Comparison of ENCODE assay signal across 18 cellular contexts in genomic region chr7:127290801-127291361, GRCh38. TPM values are rescaled to one million over a fixed set of nuclear protein-coding genes. Genes with fewer than 3 reads are reported as not detected.
DNase-seq lines count a peak whose midpoint lies in the region; ATAC-seq and TF ChIP-seq lines count a peak whose summit lies in the region.
"Had no signal": no experiment of that assay in that cellular context is flagged by ENCODE, and none has a peak within 500 bp of the region (broad histone marks: within the 10 kb centered on the region; RNA-seq: fewer than 3 reads in every experiment).

No MANE protein-coding gene starts in this region.

- no peaks in the 10 kb centered on the region for H3K36me3 ChIP-seq in mammary epithelial cell (ENCODE audit: insufficient read depth, low read length)
- H3K36me3 ChIP-seq in SK-N-SH (replicated peaks in 1 of 2; ENCODE audit: control insufficient read depth in 1 of 2, insufficient read depth in 2 of 2, low read length in 1 of 2): no peaks in the 10 kb centered on the region
- H3K36me3 ChIP-seq: MG63, SJSA1 had no signal

- no peaks in the 10 kb centered on the region for H3K4me1 Mint-ChIP-seq in MCF 10A (ENCODE audit: insufficient read depth, unreplicated experiment)
- no peaks in the 10 kb centered on the region for H3K4me1 Mint-ChIP-seq in activated T-helper 2 cell treated with anti-CD3 and anti-CD28 coated beads, Interferon-gamma antibody, Interleukin-2, Interleukin-4, amounts not matched to agents 10 μg/mL and 5 μg/mL and 100 μg/mL, durations not matched to agents 14 hours and 24 hours and 36 hours (ENCODE audit: low read depth)
- H3K4me1 Mint-ChIP-seq in activated naive CD8-positive, alpha-beta T cell treated with anti-CD3 and anti-CD28 coated beads, Interleukin-2, amount 50 U/mL, for 24 hours: no peaks in the 10 kb centered on the region

- H4K20me1 ChIP-seq in mammary epithelial cell (ENCODE audit: insufficient read depth, low read length) (no peaks in the 10 kb centered on the region), SK-N-SH (ENCODE audit: insufficient read depth) (no peaks in the 10 kb centered on the region)

- no peaks in the 10 kb centered on the region for H3K36me3 Mint-ChIP-seq in MCF 10A (ENCODE audit: insufficient read depth, unreplicated experiment)
- no peaks in the 10 kb centered on the region for H3K36me3 Mint-ChIP-seq in activated T-helper 2 cell treated with anti-CD3 and anti-CD28 coated beads, Interferon-gamma antibody, Interleukin-2, Interleukin-4, amounts not matched to agents 10 μg/mL and 5 μg/mL and 100 μg/mL, durations not matched to agents 14 hours and 24 hours and 36 hours (ENCODE audit: low read depth)
- no peaks in the 10 kb centered on the region for H3K36me3 Mint-ChIP-seq in activated naive CD8-positive, alpha-beta T cell treated with anti-CD3 and anti-CD28 coated beads, Interleukin-2, amount 50 U/mL, for 24 hours (ENCODE audit: low read depth)

- intact Hi-C loops in mammary epithelial cell (cut with micrococcal nuclease) (no loop called here), MCF 10A (cut with micrococcal nuclease) (no loop called here)
- intact Hi-C loops in activated T-helper 2 cell treated with anti-CD3 and anti-CD28 coated beads, Interferon-gamma antibody, Interleukin-2, Interleukin-4, amounts not matched to agents 10 μg/mL and 5 μg/mL and 100 μg/mL, durations not matched to agents 14 hours and 24 hours and 36 hours (cut with micrococcal nuclease): no loop called here

- H3F3A ChIP-seq in SK-N-SH (replicated peaks; ENCODE audit: insufficient read depth): no peaks in the 10 kb centered on the region

- no peak overlapping the region for H3K27ac Mint-ChIP-seq in MCF 10A (ENCODE audit: low read depth, unreplicated experiment)
- H3K27ac Mint-ChIP-seq in activated T-helper 2 cell treated with anti-CD3 and anti-CD28 coated beads, Interferon-gamma antibody, Interleukin-2, Interleukin-4, amounts not matched to agents 10 μg/mL and 5 μg/mL and 100 μg/mL, durations not matched to agents 14 hours and 24 hours and 36 hours: no peak overlapping the region
- H3K27ac Mint-ChIP-seq in activated naive CD8-positive, alpha-beta T cell treated with anti-CD3 and anti-CD28 coated beads, Interleukin-2, amount 50 U/mL, for 24 hours: no peak overlapping the region
- H3K27ac Mint-ChIP-seq: CD4-positive, alpha-beta T cell had no signal

- H3K4me1 ChIP-seq in mammary epithelial cell (ENCODE audit: insufficient read depth, low read length) (peaks cover 10% of the 10 kb centered on the region), SK-N-SH (ENCODE audit: control insufficient read depth in 1 of 2, insufficient read depth in 2 of 2, low read depth in 1 of 2, low read length in 1 of 2) (no peaks in the 10 kb centered on the region)
- H3K4me1 ChIP-seq: A549, SJSA1 had no signal

- no peaks in the 10 kb centered on the region for H3K79me2 ChIP-seq in mammary epithelial cell (ENCODE audit: insufficient read depth, low read length)
- H3K79me2 ChIP-seq in SK-N-SH (ENCODE audit: insufficient read depth): no peaks in the 10 kb centered on the region

- H3K27me3 Mint-ChIP-seq in MCF 10A (ENCODE audit: insufficient read depth, unreplicated experiment): peaks cover 20% of the 10 kb centered on the region
- peaks cover 16% of the 10 kb centered on the region for H3K27me3 Mint-ChIP-seq in activated T-helper 2 cell treated with anti-CD3 and anti-CD28 coated beads, Interferon-gamma antibody, Interleukin-2, Interleukin-4, amounts not matched to agents 10 μg/mL and 5 μg/mL and 100 μg/mL, durations not matched to agents 14 hours and 24 hours and 36 hours (ENCODE audit: low read depth)
- H3K27me3 Mint-ChIP-seq in activated naive CD8-positive, alpha-beta T cell treated with anti-CD3 and anti-CD28 coated beads, Interleukin-2, amount 50 U/mL, for 24 hours: peaks cover 9% of the 10 kb centered on the region

- ATAC-seq in activated naive CD8-positive, alpha-beta T cell treated with anti-CD3 and anti-CD28 coated beads, Interleukin-2, amount 50 U/mL, for 24 hours: no peak
- ATAC-seq: A549 had no signal

- no peak for TF ChIP-seq CTCF in mammary epithelial cell (conservative IDR thresholded peaks at IDR 0.05 in 1 of 2, IDR thresholded peaks at IDR 0.05 in 1 of 2; ENCODE audit: extremely low read depth in 1 of 2, insufficient read depth in 1 of 2, low read depth in 1 of 2, low read length in 2 of 2)
- no peak for TF ChIP-seq CTCF in MCF 10A (IDR thresholded peaks at IDR 0.05; ENCODE audit: unreplicated experiment)
- TF ChIP-seq CTCF in SK-N-SH (IDR thresholded peaks at IDR 0.05): no peak

- POLR2A ChIA-PET in MCF 10A (lab: Yijun Ruan, JAX) (no interaction called here), SK-N-SH (lab: Yijun Ruan, JAX) (no interaction called here)

- no peaks in the 10 kb centered on the region for H3K9me2 ChIP-seq in SK-N-SH

- CTCF ChIA-PET in mammary epithelial cell (lab: Charles Lee; ENCODE audit: low non-redundant PET) (no interaction called here), MCF 10A (lab: Yijun Ruan, JAX) (interaction anchor here (0.6 kb wide), 1 partner anchor 64 kb away, joined by 3 read pairs; no protein-coding TSS in a partner anchor), SK-N-SH (lab: Yijun Ruan, JAX) (interaction anchor here (1.2 to 3.3 kb wide), 2 partner anchors 9 to 13 kb away, joined by 4 to 7 read pairs; no protein-coding TSS in a partner anchor)

- H2AFZ ChIP-seq in mammary epithelial cell (ENCODE audit: low read depth, low read length) (no peak overlapping the region), SK-N-SH (ENCODE audit: low read depth) (no peak overlapping the region)

- no peaks in the 10 kb centered on the region for H3K9me3 Mint-ChIP-seq in MCF 10A (ENCODE audit: unreplicated experiment)
- no peaks in the 10 kb centered on the region for H3K9me3 Mint-ChIP-seq in activated T-helper 2 cell treated with anti-CD3 and anti-CD28 coated beads, Interferon-gamma antibody, Interleukin-2, Interleukin-4, amounts not matched to agents 10 μg/mL and 5 μg/mL and 100 μg/mL, durations not matched to agents 14 hours and 24 hours and 36 hours
- no peaks in the 10 kb centered on the region for H3K9me3 Mint-ChIP-seq in activated naive CD8-positive, alpha-beta T cell treated with anti-CD3 and anti-CD28 coated beads, Interleukin-2, amount 50 U/mL, for 24 hours
- H3K9me3 Mint-ChIP-seq: CD4-positive, alpha-beta T cell had no signal

- TF ChIP-seq RAD21 in SK-N-SH (IDR thresholded peaks at IDR 0.05; ENCODE audit: low read length): no peak

- in situ Hi-C loops in mammary epithelial cell (cut with MboI; ENCODE audit: low sequenced_read_pairs in 2 of 2): no loop called here

- no peak overlapping the region for H3K9ac ChIP-seq in mammary epithelial cell (ENCODE audit: insufficient read depth, low read length)
- no peak overlapping the region for H3K9ac ChIP-seq in SK-N-SH

- H3K27ac ChIP-seq in mammary epithelial cell (ENCODE audit: insufficient read depth, low read depth, low read length) (no peak overlapping the region), SK-N-SH (ENCODE audit: low read depth in 2 of 2, low read length in 1 of 2) (no peak overlapping the region), epithelial cell of prostate (no peak overlapping the region)
- H3K27ac ChIP-seq: A549, SJSA1 had no signal

- peak; percentile 33 for DNase-seq in mammary epithelial cell
- DNase-seq in MCF 10A (ENCODE audit: unreplicated experiment): no peak
- no peak for DNase-seq in SK-N-SH
- DNase-seq in epithelial cell of prostate (ENCODE audit: low read depth, low spot score): peak; percentile 10
- DNase-seq in SKM-1 treated with dmso at 0.1 percent for 144 hours (lab: John Stamatoyannopoulos, UW; ENCODE audit: unreplicated experiment): no peak
- DNase-seq in effector CD4-positive, alpha-beta T cell: no peak
- DNase-seq in activated T-helper 2 cell treated with anti-CD3 and anti-CD28 coated beads, Interferon-gamma antibody, Interleukin-2, Interleukin-4, amounts not matched to agents 10 μg/mL and 5 μg/mL and 100 μg/mL, durations not matched to agents 14 hours and 24 hours and 36 hours (ENCODE audit: low spot score): no peak
- DNase-seq in activated naive CD8-positive, alpha-beta T cell treated with anti-CD3 and anti-CD28 coated beads, Interleukin-2, amount 50 U/mL, for 24 hours: no peak
- DNase-seq: Caco-2; CD4-positive, alpha-beta T cell; GOT3; MG63; NCI-H1048; NCI-H1436; NCI-H2029 treated with DMSO at 0.1 percent for 48 hours had no signal

- WGBS in mammary epithelial cell (ENCODE audit: low coverage, missing lambda C conversion rate): 0% methylated on average over 1 of the region's 1 CpG
- 45% methylated on average over 1 of the region's 1 CpG for WGBS in SK-N-SH (ENCODE audit: low lambda C conversion rate)

- no peak overlapping the region for H3K4me3 Mint-ChIP-seq in MCF 10A (ENCODE audit: unreplicated experiment)
- H3K4me3 Mint-ChIP-seq in activated T-helper 2 cell treated with anti-CD3 and anti-CD28 coated beads, Interferon-gamma antibody, Interleukin-2, Interleukin-4, amounts not matched to agents 10 μg/mL and 5 μg/mL and 100 μg/mL, durations not matched to agents 14 hours and 24 hours and 36 hours (ENCODE audit: low read depth): no peak overlapping the region
- no peak overlapping the region for H3K4me3 Mint-ChIP-seq in activated naive CD8-positive, alpha-beta T cell treated with anti-CD3 and anti-CD28 coated beads, Interleukin-2, amount 50 U/mL, for 24 hours
- H3K4me3 Mint-ChIP-seq: CD4-positive, alpha-beta T cell had no signal

- H3K4me2 ChIP-seq in mammary epithelial cell (ENCODE audit: insufficient read depth, low read depth, low read length) (no peak overlapping the region), SK-N-SH (no peak overlapping the region)
- H3K4me2 ChIP-seq: A549 had no signal

- dilution Hi-C loops in mammary epithelial cell (cut with HindIII; ENCODE audit: low sequenced_read_pairs): no loop called here

- no peak overlapping the region for H3K4me3 ChIP-seq in mammary epithelial cell (replicated peaks in 1 of 3; ENCODE audit: insufficient read depth in 1 of 3, low read depth in 2 of 3, low read length in 3 of 3)
- no peak overlapping the region for H3K4me3 ChIP-seq in SK-N-SH (ENCODE audit: low read depth in 2 of 2, low read length in 1 of 2)
- H3K4me3 ChIP-seq: A549, MG63, SJSA1 had no signal

- no peaks in the 10 kb centered on the region for H3K9me3 ChIP-seq in mammary epithelial cell (replicated peaks; ENCODE audit: insufficient read depth, low read length)
- no peaks in the 10 kb centered on the region for H3K9me3 ChIP-seq in SK-N-SH
- H3K9me3 ChIP-seq: A549, Caco-2, MG63, SJSA1 had no signal

- H3K27me3 ChIP-seq in mammary epithelial cell (ENCODE audit: insufficient read depth, low read length): no peaks in the 10 kb centered on the region
- no peaks in the 10 kb centered on the region; the same call in 1 of the 2 replicates for H3K27me3 ChIP-seq in SK-N-SH (ENCODE audit: insufficient read depth)
- H3K27me3 ChIP-seq: MG63, SJSA1 had no signal

- BruUV-seq in mammary epithelial cell (replicated peaks; lab: Mats Ljungman, UMichigan) (no TSS peak), MCF 10A (replicated peaks; lab: Mats Ljungman, UMichigan) (no TSS peak)

- no peak for TF ChIP-seq EP300 in SK-N-SH (IDR thresholded peaks at IDR 0.05; ENCODE audit: borderline replicate concordance in 1 of 2, low read depth in 1 of 2, low read length in 1 of 2)

RNA-seq across cellular contexts. Expression of gene GRM8, which starts 38.1 kb away (rescaled TPM):
- total RNA-seq in mammary epithelial cell (not detected), MCF 10A (2022) (not detected in 2 replicates)
- polyA plus RNA-seq in mammary epithelial cell (not detected), SK-N-SH (2012; rRNA removed) (0.10 and 0.15 TPM in 2 replicates)
- polyA minus RNA-seq in mammary epithelial cell: not detected
- 0.09 and 0.13 TPM in 2 replicates for polyA plus RNA-seq in SK-N-SH (2012; cell fraction: cytosol; rRNA removed)
- polyA plus RNA-seq in SK-N-SH (2012; cell fraction: nucleus; rRNA removed): 0.10 and 0.12 TPM in 2 replicates
- not detected in 2 replicates for total RNA-seq in activated T-helper 2 cell treated with anti-CD3 and anti-CD28 coated beads, Interferon-gamma antibody, Interleukin-2, Interleukin-4, amounts not matched to agents 10 μg/mL and 5 μg/mL and 100 μg/mL, durations not matched to agents 14 hours and 24 hours and 36 hours
- total RNA-seq: Caco-2; CD4-positive, alpha-beta T cell; SJSA1 had no signal
- polyA plus RNA-seq: BJ had no signal

Comparison
In these comparisons a context has a peak if more than half of its experiments do, and no peak if none do; other contexts are left out.
1. DNase-seq: peak in mammary epithelial cell (single experiment) and epithelial cell of prostate (single experiment); none in MCF 10A (single experiment), SK-N-SH (single experiment), SKM-1 treated with dmso at 0.1 percent for 144 hours (single experiment), effector CD4-positive, alpha-beta T cell (single experiment), activated T-helper 2 cell treated with anti-CD3 and anti-CD28 coated beads, Interferon-gamma antibody, Interleukin-2, Interleukin-4, amounts not matched to agents 10 μg/mL and 5 μg/mL and 100 μg/mL, durations not matched to agents 14 hours and 24 hours and 36 hours (single experiment) and activated naive CD8-positive, alpha-beta T cell treated with anti-CD3 and anti-CD28 coated beads, Interleukin-2, amount 50 U/mL, for 24 hours (single experiment).